ENCODE assay signal across 15 cellular contexts in the genomic region with DNA sequence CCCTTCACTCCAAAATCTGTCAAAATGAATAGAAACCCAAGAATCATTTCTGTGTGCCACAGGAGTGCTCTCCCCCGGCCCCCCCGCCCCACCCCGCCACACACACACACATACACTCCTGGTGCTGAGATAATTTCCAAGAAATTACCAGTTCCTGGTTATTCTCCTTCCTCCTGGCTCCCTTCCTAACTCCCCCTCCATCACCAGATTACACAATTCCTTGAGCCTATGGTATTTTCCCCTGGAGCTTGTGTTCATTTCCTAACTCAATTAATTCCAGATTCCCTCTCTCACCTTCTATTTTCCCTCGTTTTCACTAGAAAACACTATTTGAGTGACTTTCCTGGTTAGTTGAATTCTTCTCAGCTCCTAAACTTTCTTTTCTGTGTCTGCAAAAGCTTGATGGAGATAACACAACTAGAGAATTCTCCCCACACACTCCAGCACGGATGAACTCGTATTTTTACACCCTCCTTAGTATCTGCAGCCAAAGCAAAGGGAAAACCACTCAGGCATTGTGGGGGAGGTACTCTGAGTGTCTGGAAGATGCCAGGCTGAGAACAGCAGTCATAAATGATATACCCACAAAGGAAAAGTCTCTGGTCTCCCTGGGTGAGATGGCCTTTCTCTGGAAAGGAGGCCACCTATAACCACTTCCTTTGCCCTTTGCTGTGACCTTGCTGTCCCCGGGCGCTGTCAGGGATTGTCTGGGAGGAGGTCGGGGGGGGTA. TPM values are rescaled to one million over a fixed set of nuclear protein-coding genes. Genes with fewer than 3 reads are reported as not detected.
A peak's percentile ranks its signal among the peaks of the same experiment; 100 is the strongest.
DNase-seq lines count a peak whose midpoint lies in the region; ATAC-seq and TF ChIP-seq lines count a peak whose summit lies in the region.
"Had no signal": no experiment of that assay in that cellular context is flagged by ENCODE, and none has a peak within 500 bp of the region (broad histone marks: within the 10 kb centered on the region; RNA-seq: fewer than 3 reads in every experiment).

No MANE protein-coding gene starts in this region.

- H3K4me3 ChIP-seq in esophagus muscularis mucosa: no peak overlapping the region
- peak overlapping the region in 1 of 2 donors; percentile 62 for H3K4me3 ChIP-seq in muscle layer of colon (ENCODE audit: low read depth in 1 of 2, low read length in 2 of 2)
- H3K4me3 ChIP-seq in naive thymus-derived CD4-positive, alpha-beta T cell (ENCODE audit: low read length): no peak overlapping the region

- H3K36me3 Mint-ChIP-seq in type B pancreatic cell: no peaks in the 10 kb centered on the region
- H3K36me3 Mint-ChIP-seq in naive thymus-derived CD4-positive, alpha-beta T cell: peaks cover 0 to 4% (median 0%) of the 10 kb centered on the region in 5 donors

- intact Hi-C loops in esophagus muscularis mucosa (cut with DNase I): loop anchor here (10.0 kb wide), 1 partner anchor 74 kb away; no protein-coding TSS in a partner anchor
- intact Hi-C loops in naive thymus-derived CD4-positive, alpha-beta T cell (cut with micrococcal nuclease): no loop called here

- TF ChIP-seq POLR2A in esophagus muscularis mucosa (IDR thresholded peaks at IDR 0.05; ENCODE audit: low read depth): no peak

- peak; percentile 32 for DNase-seq in NCI-H510A treated with DMSO at 0.1 percent for 48 hours (lab: John Stamatoyannopoulos, UW)
- no peak for DNase-seq in NCI-H510A (lab: John Stamatoyannopoulos, UW)
- no peak for DNase-seq in esophagus muscularis mucosa (ENCODE audit: extremely low spot score)
- DNase-seq in type B pancreatic cell (ENCODE audit: extremely low spot score, unreplicated experiment): no peak
- no peak for DNase-seq in activated naive CD4-positive, alpha-beta T cell treated with Interleukin-2 at 50 U/mL for 16 hours
- DNase-seq in naive thymus-derived CD4-positive, alpha-beta T cell: no peak
- DNase-seq: activated B cell treated with CpG ODN at 0.5 μM for 24 hours, kidney, MM.1S, NCI-H748 treated with DMSO at 0.1 percent for 48 hours had no signal

- no peak for TF ChIP-seq CTCF in esophagus muscularis mucosa (IDR thresholded peaks at IDR 0.05)
- no peak for TF ChIP-seq CTCF in type B pancreatic cell (conservative IDR thresholded peaks at IDR 0.05)

- CTCF ChIA-PET in naive thymus-derived CD4-positive, alpha-beta T cell (lab: Charles Lee): no interaction called here

- H3K27ac Mint-ChIP-seq in type B pancreatic cell: peak overlapping the region; percentile 37
- H3K27ac Mint-ChIP-seq in naive thymus-derived CD4-positive, alpha-beta T cell: no peak overlapping the region
- H3K27ac Mint-ChIP-seq: activated B cell treated with CpG ODN at 0.5 μM for 24 hours; activated T-helper 17 cell treated with anti-CD3 and anti-CD28 coated beads, Interleukin-2, amount 50 U/mL, for 72 hours; T-helper 1 cell treated with Interleukin-12 subunit alpha and Interleukin-12 subunit beta and Interleukin-4 antibody, amounts not matched to agents 30 μg/mL and 1 μg/mL, for 36 hours had no signal

- H3K4me1 ChIP-seq in esophagus muscularis mucosa (peaks cover 4 to 35% (median 27%) of the 10 kb centered on the region in 4 donors), muscle layer of colon (ENCODE audit: insufficient read depth, low read length) (peaks cover 22% of the 10 kb centered on the region)
- no peaks in the 10 kb centered on the region for H3K4me1 ChIP-seq in naive thymus-derived CD4-positive, alpha-beta T cell (ENCODE audit: control insufficient read depth in 2 of 2, insufficient read depth in 2 of 2, low read length in 2 of 2)

- POLR2A ChIA-PET in naive thymus-derived CD4-positive, alpha-beta T cell (lab: Charles Lee): no interaction called here

- peaks cover 43% of the 10 kb centered on the region for H3K27me3 Mint-ChIP-seq in type B pancreatic cell
- H3K27me3 Mint-ChIP-seq in naive thymus-derived CD4-positive, alpha-beta T cell: peaks cover 46 to 60% (median 51%) of the 10 kb centered on the region in 5 donors

- WGBS in esophagus muscularis mucosa: 59% methylated on average over 9 of the region's 9 CpGs

- ATAC-seq in naive thymus-derived CD4-positive, alpha-beta T cell: no peak
- no peak for ATAC-seq in GM19328 (IDR thresholded peaks at IDR 0.05; ENCODE audit: unreplicated experiment)
- ATAC-seq: activated T-helper 17 cell treated with anti-CD3 and anti-CD28 coated beads, Interleukin-2, amount 50 U/mL, for 72 hours had no signal

- H3K27me3 ChIP-seq in esophagus muscularis mucosa (peaks cover 0 to 14% (median 0%) of the 10 kb centered on the region in 4 donors), muscle layer of colon (ENCODE audit: control insufficient read depth in 1 of 2, insufficient read depth in 2 of 2, low read length in 2 of 2) (no peaks in the 10 kb centered on the region)
- peaks cover 3% of the 10 kb centered on the region in 2 donors for H3K27me3 ChIP-seq in naive thymus-derived CD4-positive, alpha-beta T cell (ENCODE audit: control insufficient read depth in 2 of 2, insufficient read depth in 2 of 2, low read length in 2 of 2)

- no peak for TF ChIP-seq EP300 in esophagus muscularis mucosa (IDR thresholded peaks at IDR 0.05)

- H3K9ac ChIP-seq in muscle layer of colon (ENCODE audit: low read length): no peak overlapping the region

- H3K9me3 ChIP-seq in esophagus muscularis mucosa (no peaks in the 10 kb centered on the region), muscle layer of colon (ENCODE audit: low read length) (no peaks in the 10 kb centered on the region)
- no peaks in the 10 kb centered on the region for H3K9me3 ChIP-seq in naive thymus-derived CD4-positive, alpha-beta T cell (ENCODE audit: control insufficient read depth in 2 of 3, low read length in 3 of 3)

- H3K9me3 Mint-ChIP-seq in type B pancreatic cell: no peaks in the 10 kb centered on the region
- peaks cover 0 to 4% (median 0%) of the 10 kb centered on the region in 11 donors for H3K9me3 Mint-ChIP-seq in naive thymus-derived CD4-positive, alpha-beta T cell
- H3K9me3 Mint-ChIP-seq: activated B cell treated with CpG ODN at 0.5 μM for 24 hours; activated T-helper 17 cell treated with anti-CD3 and anti-CD28 coated beads, Interleukin-2, amount 50 U/mL, for 72 hours; T-helper 1 cell treated with Interleukin-12 subunit alpha and Interleukin-12 subunit beta and Interleukin-4 antibody, amounts not matched to agents 30 μg/mL and 1 μg/mL, for 36 hours had no signal

- H3K4me3 Mint-ChIP-seq in type B pancreatic cell: peak overlapping the region; percentile 84
- no peak overlapping the region for H3K4me3 Mint-ChIP-seq in naive thymus-derived CD4-positive, alpha-beta T cell
- H3K4me3 Mint-ChIP-seq: activated T-helper 17 cell treated with anti-CD3 and anti-CD28 coated beads, Interleukin-2, amount 50 U/mL, for 72 hours; T-helper 1 cell treated with Interleukin-12 subunit alpha and Interleukin-12 subunit beta and Interleukin-4 antibody, amounts not matched to agents 30 μg/mL and 1 μg/mL, for 36 hours had no signal

- H3K36me3 ChIP-seq in esophagus muscularis mucosa: no peaks in the 10 kb centered on the region
- H3K36me3 ChIP-seq in muscle layer of colon (ENCODE audit: insufficient read depth, low read length): no peaks in the 10 kb centered on the region
- no peaks in the 10 kb centered on the region for H3K36me3 ChIP-seq in naive thymus-derived CD4-positive, alpha-beta T cell (ENCODE audit: control insufficient read depth in 2 of 3, insufficient read depth in 3 of 3, low read length in 3 of 3)

- H3K27ac ChIP-seq in esophagus muscularis mucosa (replicated peaks in 1 of 4): peak overlapping the region in 3 of 4 donors; percentile 34 to 65 (median 52)
- H3K27ac ChIP-seq in muscle layer of colon (ENCODE audit: low read depth, low read length): peak overlapping the region; percentile 82
- no peak overlapping the region for H3K27ac ChIP-seq in naive thymus-derived CD4-positive, alpha-beta T cell (ENCODE audit: low read depth, low read length)

- H3K4me1 Mint-ChIP-seq in type B pancreatic cell (ENCODE audit: unreplicated experiment): peaks cover 16% of the 10 kb centered on the region
- peaks cover 0 to 6% (median 0%) of the 10 kb centered on the region in 7 donors for H3K4me1 Mint-ChIP-seq in naive thymus-derived CD4-positive, alpha-beta T cell
- H3K4me1 Mint-ChIP-seq: activated T-helper 17 cell treated with anti-CD3 and anti-CD28 coated beads, Interleukin-2, amount 50 U/mL, for 72 hours had no signal

RNA-seq across cellular contexts. Expression of a gene that starts 1.9 kb away (rescaled TPM):
- total RNA-seq in esophagus muscularis mucosa: 10 to 100 TPM in 1 of 4 donors, 1 to 10 TPM in 3; 4.6 to 11.5 (median 6.6) TPM
- total RNA-seq in type B pancreatic cell (ENCODE audit: low replicate concordance): 12.0 and 14.0 TPM in 2 replicates
- 1 to 10 TPM in 1 of 5 experiments, under 1 TPM in 1, not detected in 3; 0.58 to 1.0 TPM for total RNA-seq in naive thymus-derived CD4-positive, alpha-beta T cell
- polyA plus RNA-seq in naive thymus-derived CD4-positive, alpha-beta T cell: not detected
- total RNA-seq: activated B cell treated with CpG ODN at 0.5 μM for 24 hours; activated CD8-positive, alpha-beta memory T cell treated with anti-CD3 and anti-CD28 coated beads for 36 hours; activated T-helper 17 cell treated with anti-CD3 and anti-CD28 coated beads, Interleukin-2, amount 50 U/mL, for 72 hours had no signal
